ENCODE assay signal across 1 cellular context in the genomic region with DNA sequence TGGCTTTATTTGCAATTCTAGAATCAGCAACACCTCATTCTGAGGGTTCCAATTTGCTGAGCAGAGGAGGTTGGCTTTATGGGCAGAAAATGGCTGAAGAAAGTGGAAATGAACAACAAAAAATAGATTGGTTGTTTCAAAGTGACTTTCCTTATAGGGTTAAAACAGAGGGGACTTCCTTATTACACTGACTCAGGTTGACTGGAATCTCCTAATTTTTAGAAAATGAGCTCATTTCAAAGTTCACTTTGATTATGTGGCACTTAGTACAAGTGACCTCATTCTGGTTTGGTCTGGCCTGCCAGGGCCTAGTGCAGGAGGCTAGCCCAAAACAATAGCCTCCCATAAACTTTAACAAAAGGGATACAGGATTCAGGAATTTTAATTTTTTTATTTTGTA.
TF ChIP-seq lines count a peak whose summit lies in the region.

No MANE protein-coding gene starts in this region.

TF ChIP-seq in endothelial cell of umbilical vein, 7 proteins besides CTCF, POLR2A, EP300 and RAD21:
- TF ChIP-seq JUN (IDR thresholded peaks at IDR 0.05; ENCODE audit: borderline replicate concordance, insufficient read depth, insufficient read length, low read depth): peak; percentile 42
- TF ChIP-seq GATA2 (IDR thresholded peaks at IDR 0.05; ENCODE audit: insufficient read depth, insufficient read length, low read depth, low read length): no peak
